In genomic region chr4:3047464-3048286, GRCh38 we compare ENCODE assay signal across 8 cellular contexts. TPM values are rescaled to one million over a fixed set of nuclear protein-coding genes. Genes with fewer than 3 reads are reported as not detected.
DNase-seq lines count a peak whose midpoint lies in the region; ATAC-seq and TF ChIP-seq lines count a peak whose summit lies in the region.

No MANE protein-coding gene starts in this region.

- peaks cover 0 to 4% (median 0%) of the 10 kb centered on the region in 3 donors for H3K36me3 Mint-ChIP-seq in naive thymus-derived CD8-positive, alpha-beta T cell
- H3K36me3 Mint-ChIP-seq in stimulated activated naive CD8-positive, alpha-beta T cell treated with anti-CD3 and anti-CD28 coated beads, Interleukin-15, Interleukin-2, amounts not matched to agents 100 ng/mL and 50 ng/mL, for 24 hours (ENCODE audit: low read depth), result peaks cover 4% of the 10 kb centered on the region

- peaks cover 12 to 47% (median 31%) of the 10 kb centered on the region in 4 donors for H3K4me1 Mint-ChIP-seq in naive thymus-derived CD8-positive, alpha-beta T cell
- peaks cover 45% of the 10 kb centered on the region for H3K4me1 Mint-ChIP-seq in stimulated activated naive CD8-positive, alpha-beta T cell treated with anti-CD3 and anti-CD28 coated beads, Interleukin-15, Interleukin-2, amounts not matched to agents 100 ng/mL and 50 ng/mL, for 24 hours (ENCODE audit: low read depth)

- H3K4me3 Mint-ChIP-seq in naive thymus-derived CD8-positive, alpha-beta T cell, result peak overlapping the region; percentile 65 to 89 (median 84)
- H3K4me3 Mint-ChIP-seq in stimulated activated naive CD8-positive, alpha-beta T cell treated with anti-CD3 and anti-CD28 coated beads, Interleukin-15, Interleukin-2, amounts not matched to agents 100 ng/mL and 50 ng/mL, for 24 hours, result peak overlapping the region; percentile 43

- no peaks in the 10 kb centered on the region for H3K9me3 ChIP-seq in AG04450 (ENCODE audit: control insufficient read depth, insufficient read depth, low read length)

- H3K27ac ChIP-seq in AG04450 (ENCODE audit: low read depth, low read length), result no peak overlapping the region

- CTCF ChIA-PET in AG04450 (lab: Charles Lee), result interaction anchor here (0.6 to 1.2 kb wide), 6 partner anchors 13 to 1484 kb away, joined by 3 to 5 read pairs (median 4); no protein-coding TSS in a partner anchor

- POLR2A ChIA-PET in AG04450 (lab: Yijun Ruan, JAX), result no interaction called here
- POLR2A ChIA-PET in naive thymus-derived CD8-positive, alpha-beta T cell (lab: Charles Lee), result no interaction called here

- H3K9me3 Mint-ChIP-seq in naive thymus-derived CD8-positive, alpha-beta T cell, result peaks cover 0 to 4% (median 4%) of the 10 kb centered on the region in 9 donors
- no peaks in the 10 kb centered on the region for H3K9me3 Mint-ChIP-seq in stimulated activated naive CD8-positive, alpha-beta T cell treated with anti-CD3 and anti-CD28 coated beads, Interleukin-15, Interleukin-2, amounts not matched to agents 100 ng/mL and 50 ng/mL, for 24 hours

- peaks cover 10% of the 10 kb centered on the region for H3K27me3 ChIP-seq in AG04450 (ENCODE audit: control insufficient read depth, insufficient read depth, low read length)

- peak overlapping the region; percentile 30 to 94 (median 84) for H3K27ac Mint-ChIP-seq in naive thymus-derived CD8-positive, alpha-beta T cell
- H3K27ac Mint-ChIP-seq in stimulated activated naive CD8-positive, alpha-beta T cell treated with anti-CD3 and anti-CD28 coated beads, Interleukin-15, Interleukin-2, amounts not matched to agents 100 ng/mL and 50 ng/mL, for 24 hours, result peak overlapping the region; percentile 61

- H3K27me3 Mint-ChIP-seq in naive thymus-derived CD8-positive, alpha-beta T cell, result peaks cover 0 to 2% (median 0%) of the 10 kb centered on the region in 5 donors
- H3K27me3 Mint-ChIP-seq in stimulated activated naive CD8-positive, alpha-beta T cell treated with anti-CD3 and anti-CD28 coated beads, Interleukin-15, Interleukin-2, amounts not matched to agents 100 ng/mL and 50 ng/mL, for 24 hours, result no peaks in the 10 kb centered on the region

- DNase-seq in AG04450 (ENCODE audit: low read depth, low spot score), result no peak
- DNase-seq in NCI-H526 (lab: John Stamatoyannopoulos, UW), result peak; percentile 57 to 80
- peak; percentile 27 for DNase-seq in activated CD8-positive, alpha-beta memory T cell treated with anti-CD3 and anti-CD28 coated beads, Interleukin-2, amount 50 U/mL, for 24 hours (ENCODE audit: extremely low read depth)
- peak; percentile 22 for DNase-seq in epithelial cell of proximal tubule (ENCODE audit: low read depth)
- DNase-seq in naive thymus-derived CD8-positive, alpha-beta T cell, result peak; percentile 25 to 82 (median 56)

- ATAC-seq in GM18508 (IDR thresholded peaks at IDR 0.05; ENCODE audit: insufficient read depth, unreplicated experiment), result peak; percentile 66
- ATAC-seq in HG02981 (IDR thresholded peaks at IDR 0.05; ENCODE audit: unreplicated experiment), result peak; percentile 83
- peak; percentile 59 to 78 for ATAC-seq in naive thymus-derived CD8-positive, alpha-beta T cell

- H3K4me3 ChIP-seq in AG04450 (ENCODE audit: low read depth, low read length), result no peak overlapping the region
- H3K4me3 ChIP-seq in epithelial cell of proximal tubule (ENCODE audit: low read depth, low read length), result peak overlapping the region; percentile 61

- TF ChIP-seq CTCF in AG04450 (IDR thresholded peaks at IDR 0.05; ENCODE audit: low read depth, low read length), result peak; percentile 73
- TF ChIP-seq CTCF in epithelial cell of proximal tubule (conservative IDR thresholded peaks at IDR 0.05; ENCODE audit: low read depth, low read length), result peak; percentile 75

RNA-seq across cellular contexts. Expression of gene HTT-AS, which starts 26.7 kb away (rescaled TPM):
- polyA plus RNA-seq in AG04450 (2011; rRNA removed), result not detected in 2 replicates
- not detected in 2 replicates for polyA minus RNA-seq in AG04450 (2011; rRNA and poly(A)+ RNA removed)
- not detected in 2 replicates for total RNA-seq in epithelial cell of proximal tubule
- total RNA-seq in naive thymus-derived CD8-positive, alpha-beta T cell, result not detected
- not detected for polyA plus RNA-seq in naive thymus-derived CD8-positive, alpha-beta T cell

RNA-seq across cellular contexts. Expression of gene HTT, which starts 26.8 kb away (rescaled TPM):
- polyA plus RNA-seq in AG04450 (2011; rRNA removed), result 14.5 and 17.2 TPM in 2 replicates
- polyA minus RNA-seq in AG04450 (2011; rRNA and poly(A)+ RNA removed), result 93.1 and 121 TPM in 2 replicates
- total RNA-seq in epithelial cell of proximal tubule, result 29.4 and 32.5 TPM in 2 replicates
- total RNA-seq in naive thymus-derived CD8-positive, alpha-beta T cell, result 10 to 100 TPM; 56.7 to 64.6 TPM
- 1 to 10 TPM; 2.2 to 5.0 (median 2.7) TPM for polyA plus RNA-seq in naive thymus-derived CD8-positive, alpha-beta T cell
